In the genomic region with DNA sequence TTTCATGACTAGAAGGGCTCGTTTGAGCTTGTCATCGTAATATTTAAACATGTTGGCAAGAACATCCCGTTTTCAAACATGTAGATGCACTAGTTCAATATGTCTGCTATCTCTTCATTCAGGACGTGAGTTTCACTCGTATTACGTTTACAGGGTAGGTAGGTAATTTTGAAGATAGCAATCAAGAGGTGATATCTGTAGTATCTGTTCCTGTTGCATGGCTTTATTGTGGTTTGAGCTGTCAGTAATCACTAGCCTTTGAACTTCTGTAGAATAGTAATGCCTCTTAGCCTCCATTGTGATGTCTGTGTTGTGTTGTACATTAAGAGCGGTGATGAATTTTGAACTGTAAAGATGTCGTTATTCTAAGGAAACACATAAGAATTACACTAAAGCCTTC, we compare ENCODE assay signal across 14 cellular contexts.
"Had no signal": no experiment of that assay in that cellular context is flagged by ENCODE, and none has a peak within 500 bp of the region (broad histone marks: within the 10 kb centered on the region; RNA-seq: fewer than 3 reads in every experiment).

No MANE protein-coding gene starts in this region.

- ATAC-seq: left cardiac atrium, mucosa of descending colon, upper lobe of right lung had no signal

- H3K4me3 Mint-ChIP-seq: activated naive CD4-positive, alpha-beta T cell treated with anti-CD3 and anti-CD28 coated beads for 36 hours; activated T-helper 1 cell treated with anti-CD3 and anti-CD28 coated beads, Interleukin-12 subunit alpha, Interleukin-12 subunit beta, Interleukin-2, Interleukin-4 antibody, amounts not matched to agents 30 ng/mL and 10 ng/mL and 1 ng/mL, durations not matched to agents 14 hours and 24 hours and 36 hours; naive B cell; neural progenitor cell; T-helper 2 cell treated with Interferon-gamma antibody and Interleukin-4, amounts not matched to agents 5 μg/mL and 100 μg/mL, for 36 hours had no signal

- DNase-seq: activated CD4-positive, alpha-beta T cell treated with anti-CD3 and anti-CD28 coated beads, Interleukin-2, amount 50 U/mL, for 1 hour; activated naive CD4-positive, alpha-beta T cell treated with anti-CD3 and anti-CD28 coated beads for 36 hours; aorta; dermis blood vessel endothelial cell; left cardiac atrium; mesenchymal stem cell; mucosa of descending colon; naive B cell; stimulated activated naive CD4-positive, alpha-beta T cell; upper lobe of right lung had no signal

- H3K27ac Mint-ChIP-seq: activated naive CD4-positive, alpha-beta T cell treated with anti-CD3 and anti-CD28 coated beads for 36 hours; activated T-helper 1 cell treated with anti-CD3 and anti-CD28 coated beads, Interleukin-12 subunit alpha, Interleukin-12 subunit beta, Interleukin-2, Interleukin-4 antibody, amounts not matched to agents 30 ng/mL and 10 ng/mL and 1 ng/mL, durations not matched to agents 14 hours and 24 hours and 36 hours; neural progenitor cell; progenitor cell of endocrine pancreas; T-helper 2 cell treated with Interferon-gamma antibody and Interleukin-4, amounts not matched to agents 5 μg/mL and 100 μg/mL, for 36 hours had no signal

- H3K4me1 Mint-ChIP-seq: naive B cell had no signal

- H3K27me3 Mint-ChIP-seq: naive B cell, progenitor cell of endocrine pancreas had no signal
